ENCODE assay signal across 8 cellular contexts in genomic region chr6:159762681-159763293, GRCh38. TPM values are rescaled to one million over a fixed set of nuclear protein-coding genes. Genes with fewer than 3 reads are reported as not detected.
DNase-seq lines count a peak whose midpoint lies in the region; ATAC-seq and TF ChIP-seq lines count a peak whose summit lies in the region.

No MANE protein-coding gene starts in this region.

- H3K79me2 ChIP-seq in Loucy (ENCODE audit: insufficient read depth, low read length), result peaks cover 67% of the 10 kb centered on the region

- peaks cover 27% of the 10 kb centered on the region for H3K4me1 ChIP-seq in Loucy (ENCODE audit: insufficient read depth, low read length, poor library complexity, severe bottlenecking)
- H3K4me1 ChIP-seq in ascending aorta, result peaks cover 5 to 11% of the 10 kb centered on the region in 2 donors
- H3K4me1 ChIP-seq in iPS-20b (ENCODE audit: insufficient read depth, low read length), result peaks cover 24% of the 10 kb centered on the region
- H3K4me1 ChIP-seq in spleen, result peaks cover 0 to 39% (median 22%) of the 10 kb centered on the region in 6 donors

- H3K9me2 ChIP-seq in Loucy (replicated peaks; ENCODE audit: low read depth, low read length), result no peaks in the 10 kb centered on the region

- peaks cover 5% of the 10 kb centered on the region for H4K20me1 ChIP-seq in Loucy (ENCODE audit: insufficient read depth, low read length, poor library complexity, severe bottlenecking)

- H3K27ac ChIP-seq in ascending aorta (peak overlapping the region; percentile 96 to 99), iPS-20b (ENCODE audit: low read length) (peak overlapping the region; percentile 64), spleen (peak overlapping the region; percentile 96 to 99 (median 98))

- no peak for TF ChIP-seq CTCF in Loucy (conservative IDR thresholded peaks at IDR 0.05; ENCODE audit: low read length)
- TF ChIP-seq CTCF in ascending aorta (IDR thresholded peaks at IDR 0.05), result no peak
- TF ChIP-seq CTCF in spleen (IDR thresholded peaks at IDR 0.05 in 8 of 11, conservative IDR thresholded peaks at IDR 0.05 in 3 of 11), result no peak

- peak overlapping the region; percentile 86 for H3K4me2 ChIP-seq in Loucy (ENCODE audit: low read depth, low read length, poor library complexity, severe bottlenecking)

- ATAC-seq in GM19351 (IDR thresholded peaks at IDR 0.05; ENCODE audit: unreplicated experiment), result peak; percentile 11

- H3K9ac ChIP-seq in Loucy (ENCODE audit: low read depth, low read length, poor library complexity, severe bottlenecking) (peak overlapping the region; percentile 96), iPS-20b (ENCODE audit: low read depth, low read length) (peak overlapping the region; percentile 90; the same call in 1 of the 2 replicates)

- H2AFZ ChIP-seq in Loucy (ENCODE audit: low read length), result peak overlapping the region; percentile 79

- no peaks in the 10 kb centered on the region for H3F3A ChIP-seq in Loucy (ENCODE audit: low read depth)

- H3K27me3 ChIP-seq in Loucy (ENCODE audit: insufficient read depth, low read length, poor library complexity, severe bottlenecking), result no peaks in the 10 kb centered on the region
- H3K27me3 ChIP-seq in ascending aorta, result no peaks in the 10 kb centered on the region
- H3K27me3 ChIP-seq in iPS-20b (ENCODE audit: insufficient read depth, low read length), result no peaks in the 10 kb centered on the region
- no peaks in the 10 kb centered on the region for H3K27me3 ChIP-seq in spleen (replicated peaks in 1 of 7)

- H3K9me3 ChIP-seq in Loucy (ENCODE audit: insufficient read depth, low read depth, low read length), result no peaks in the 10 kb centered on the region
- no peaks in the 10 kb centered on the region for H3K9me3 ChIP-seq in ascending aorta
- H3K9me3 ChIP-seq in iPS-20b (ENCODE audit: insufficient read depth, low read depth, low read length), result no peaks in the 10 kb centered on the region
- no peaks in the 10 kb centered on the region for H3K9me3 ChIP-seq in spleen

- no peak for TF ChIP-seq POLR2A in spleen (IDR thresholded peaks at IDR 0.05)

- intact Hi-C loops in ascending aorta (cut with DNase I), result loop anchor here (1.0 kb wide), 3 partner anchors 27 to 69 kb away; partner anchors contain the start of genes SOD2, TCP1 and WTAP
- intact Hi-C loops in spleen (cut with DNase I; ENCODE audit: low total_unique reads), result loop anchor here (5.0 kb wide), 1 partner anchor 35 kb away; the partner anchor contains the start of gene WTAP

- H3K4me3 ChIP-seq in Loucy (ENCODE audit: low read length, poor library complexity, severe bottlenecking) (peak overlapping the region; percentile 94), ascending aorta (peak overlapping the region; percentile 80 to 99), iPS-20b (ENCODE audit: low read length) (peak overlapping the region; percentile 93), spleen (peak overlapping the region; percentile 72 to 99 (median 94))

- peaks cover 27% of the 10 kb centered on the region; the same call in 1 of the 2 replicates for H3K36me3 ChIP-seq in Loucy (ENCODE audit: insufficient read depth, low read length)
- H3K36me3 ChIP-seq in ascending aorta, result peaks cover 11 to 30% of the 10 kb centered on the region in 2 donors
- H3K36me3 ChIP-seq in iPS-20b (ENCODE audit: insufficient read depth, low read depth, low read length), result peaks cover 67% of the 10 kb centered on the region
- H3K36me3 ChIP-seq in spleen, result peaks cover 0 to 52% (median 22%) of the 10 kb centered on the region in 6 donors

- peak; percentile 35 to 44 for DNase-seq in AML-193 (lab: John Stamatoyannopoulos, UW)
- DNase-seq in ascending aorta (ENCODE audit: low spot score in 2 of 2), result no peak
- no peak for DNase-seq in spleen
- no peak for DNase-seq in SW 1271 (lab: John Stamatoyannopoulos, UW)
- DNase-seq in NCI-H1105 treated with DMSO at 0.1 percent for 48 hours (lab: John Stamatoyannopoulos, UW), result no peak

- WGBS in spleen, 5 donors, result 14 to 31% (median 24%) methylated on average over 9 to 16 of the region's 16 CpGs

RNA-seq across cellular contexts. Expression of gene ACAT2, which starts 0.9 kb away (rescaled TPM):
- total RNA-seq in ascending aorta (0.85 TPM), spleen (10 to 100 TPM in 4 of 7 donors, 1 to 10 TPM in 3; 6.0 to 17.4 (median 13.6) TPM)
- polyA plus RNA-seq in spleen, result 10 to 100 TPM; 12.7 to 14.9 (median 14.5) TPM

RNA-seq across cellular contexts. Expression of gene TCP1, which starts 26.6 kb away (rescaled TPM):
- total RNA-seq in ascending aorta, result 46.7 TPM
- total RNA-seq in spleen, result 100 to 1,000 TPM in 6 of 7 donors, 10 to 100 TPM in 1; 94.1 to 136 (median 119) TPM
- 10 to 100 TPM; 74.3 to 78.9 (median 76.3) TPM for polyA plus RNA-seq in spleen

RNA-seq across cellular contexts. Expression of gene MRPL18, which starts 27.5 kb away (rescaled TPM):
- total RNA-seq in ascending aorta (119 TPM), spleen (10 to 100 TPM; 29.6 to 58.2 (median 42.1) TPM)
- polyA plus RNA-seq in spleen, result 10 to 100 TPM; 55.4 to 76.7 (median 66.2) TPM

RNA-seq across cellular contexts. Expression of gene WTAP, which starts 35.5 kb away (rescaled TPM):
- total RNA-seq in ascending aorta (44.6 TPM), spleen (100 to 1,000 TPM in 6 of 7 donors, 10 to 100 TPM in 1; 97.9 to 121 (median 115) TPM)
- polyA plus RNA-seq in spleen, result 100 to 1,000 TPM in 1 of 3 donors, 10 to 100 TPM in 2; 71.6 to 149 (median 78.6) TPM

RNA-seq across cellular contexts. Expression of gene PNLDC1, which starts 37.3 kb away (rescaled TPM):
- total RNA-seq in ascending aorta (not detected), spleen (under 1 TPM in 1 of 7 donors, not detected in 6; 0.44 TPM)
- polyA plus RNA-seq in spleen, result 1 to 10 TPM in 1 of 3 donors, under 1 TPM in 2; 0.11 to 1.2 (median 0.20) TPM

Comparison
In these comparisons a context has a peak if more than half of its experiments do, and no peak if none do; other contexts are left out.
1. DNase-seq: peak in AML-193 (2 of 2); none in ascending aorta (0 of 2), spleen (single experiment), SW 1271 (0 of 2) and NCI-H1105 treated with DMSO at 0.1 percent for 48 hours (single experiment).
2. Peak in every context shown above with its lines, with median percentiles within 50 percentile points of each other: H3K4me3 ChIP-seq and H3K27ac ChIP-seq.